ENCODE assay signal across 8 cellular contexts in genomic region chr15:32614712-32615050, GRCh38. TPM values are rescaled to one million over a fixed set of nuclear protein-coding genes. Genes with fewer than 3 reads are reported as not detected.
DNase-seq lines count a peak whose midpoint lies in the region; ATAC-seq, FAIRE-seq and TF ChIP-seq lines count a peak whose summit lies in the region.
"Not testable (repeated sequence)": the region's sequence is repeated elsewhere in the genome, so short reads cannot be mapped to it uniquely, and the experiment has no call there.

No MANE protein-coding gene starts in this region.

- POLR2A ChIA-PET in activated CD8-positive, alpha-beta T cell treated with anti-CD3 and anti-CD28 coated beads for 36 hours (lab: Charles Lee) = interaction anchor here (0.6 kb wide), 1 partner anchor 1989 kb away, joined by 3 read pairs; the partner anchor contains the start of gene ARHGAP11B

- peaks cover 19% of the 10 kb centered on the region for H3K36me3 Mint-ChIP-seq in activated CD8-positive, alpha-beta T cell treated with anti-CD3 and anti-CD28 coated beads for 36 hours (ENCODE audit: low read depth)
- H3K36me3 Mint-ChIP-seq in progenitor cell of endocrine pancreas (ENCODE audit: insufficient read depth) = not testable (repeated sequence)

- H3K9me3 ChIP-seq in HUES6 (ENCODE audit: control insufficient read depth, insufficient read depth, low read depth, low read length); effector memory CD4-positive, alpha-beta T cell (ENCODE audit: control insufficient read depth, low read length); kidney (ENCODE audit: control insufficient read depth in 1 of 2, low read length in 2 of 2): not testable (repeated sequence)

- H3K27me3 Mint-ChIP-seq in activated CD8-positive, alpha-beta T cell treated with anti-CD3 and anti-CD28 coated beads for 36 hours; progenitor cell of endocrine pancreas: not testable (repeated sequence)

- not testable (repeated sequence) for H3K4me1 ChIP-seq in ACC112 (ENCODE audit: control insufficient read depth, insufficient read depth, low read length, unreplicated experiment); HUES6 (ENCODE audit: control insufficient read depth, insufficient read depth, low read length); effector memory CD4-positive, alpha-beta T cell (ENCODE audit: control insufficient read depth, insufficient read depth, low read length, poor library complexity, severe bottlenecking); kidney (ENCODE audit: control insufficient read depth in 1 of 2, insufficient read depth in 1 of 2, low read depth in 1 of 2, low read length in 2 of 2)

- peak overlapping the region; percentile 81 for H2AFZ ChIP-seq in ACC112 (ENCODE audit: low read length, unreplicated experiment)

- H3K27me3 ChIP-seq in ACC112 (ENCODE audit: insufficient read depth, low read length); HUES6 (ENCODE audit: control insufficient read depth, insufficient read depth, low read length); effector memory CD4-positive, alpha-beta T cell (replicated peaks; ENCODE audit: control insufficient read depth, insufficient read depth, low read length, poor library complexity, severe bottlenecking): not testable (repeated sequence)

- H3K27ac ChIP-seq in ACC112 (ENCODE audit: low read depth, low read length) = peak overlapping the region; percentile 76
- peak overlapping the region; percentile 70; the same call in 1 of the 2 replicates for H3K27ac ChIP-seq in HUES6 (ENCODE audit: low read depth, low read length)
- H3K27ac ChIP-seq in effector memory CD4-positive, alpha-beta T cell (ENCODE audit: insufficient read depth, low read length, poor library complexity, severe bottlenecking) = peak overlapping the region; percentile 73
- peak overlapping the region; percentile 56 to 71 for H3K27ac ChIP-seq in kidney (ENCODE audit: low read depth in 2 of 2, low read length in 2 of 2)

- not testable (repeated sequence) for H3K4me1 Mint-ChIP-seq in activated CD8-positive, alpha-beta T cell treated with anti-CD3 and anti-CD28 coated beads for 36 hours (ENCODE audit: low read depth)
- peaks cover 12% of the 10 kb centered on the region for H3K4me1 Mint-ChIP-seq in progenitor cell of endocrine pancreas (ENCODE audit: low read depth)

- H3K36me3 ChIP-seq in ACC112 (ENCODE audit: insufficient read depth, low read length); HUES6 (ENCODE audit: control insufficient read depth, insufficient read depth, low read length); effector memory CD4-positive, alpha-beta T cell (ENCODE audit: control insufficient read depth, insufficient read depth, low read length); kidney (ENCODE audit: control insufficient read depth in 1 of 2, insufficient read depth in 2 of 2, low read length in 2 of 2): not testable (repeated sequence)

- not testable (repeated sequence) for DNase-seq in activated CD8-positive, alpha-beta T cell treated with anti-CD3 and anti-CD28 coated beads for 36 hours; effector memory CD4-positive, alpha-beta T cell; kidney; progenitor cell of endocrine pancreas (ENCODE audit: low spot score, unreplicated experiment)

- intact Hi-C loops in activated CD8-positive, alpha-beta T cell treated with anti-CD3 and anti-CD28 coated beads for 36 hours (cut with micrococcal nuclease); kidney (cut with DNase I): not testable (repeated sequence)

- peak; percentile 22 for ATAC-seq in GM19035 (IDR thresholded peaks at IDR 0.05; ENCODE audit: unreplicated experiment)
- ATAC-seq in HG02678 (IDR thresholded peaks at IDR 0.05; ENCODE audit: unreplicated experiment) = peak; percentile 16
- peak; percentile 24 for ATAC-seq in activated CD8-positive, alpha-beta T cell treated with anti-CD3 and anti-CD28 coated beads for 36 hours

- FAIRE-seq in kidney (lab: Jason Lieb, UNC) = not testable (repeated sequence)

- not testable (repeated sequence) for H3K9me3 Mint-ChIP-seq in activated CD8-positive, alpha-beta T cell treated with anti-CD3 and anti-CD28 coated beads for 36 hours; progenitor cell of endocrine pancreas (ENCODE audit: low read depth)

- CTCF ChIA-PET in activated CD8-positive, alpha-beta T cell treated with anti-CD3 and anti-CD28 coated beads for 36 hours (lab: Charles Lee) = interaction anchor here (0.6 kb wide), 1 partner anchor 1989 kb away, joined by 3 read pairs; the partner anchor contains the start of gene ARHGAP11B

- H3K4me3 ChIP-seq in ACC112 (ENCODE audit: low read depth, low read length) (peak overlapping the region; percentile 81), HUES6 (ENCODE audit: low read depth, low read length) (peak overlapping the region; percentile 97), kidney (ENCODE audit: low read length in 2 of 2) (peak overlapping the region; percentile 75 to 84)
- peak overlapping the region; percentile 64 for H3K4me3 ChIP-seq in effector memory CD4-positive, alpha-beta T cell (ENCODE audit: insufficient read depth, low read depth, low read length, poor library complexity, severe bottlenecking)

- H3K9ac ChIP-seq in HUES6 (ENCODE audit: low read length) (peak overlapping the region; percentile 73), kidney (ENCODE audit: low read length in 2 of 2) (peak overlapping the region in 1 of 2 donors; percentile 40)

- H3K4me3 Mint-ChIP-seq in activated CD8-positive, alpha-beta T cell treated with anti-CD3 and anti-CD28 coated beads for 36 hours = peak overlapping the region; percentile 95
- peak overlapping the region; percentile 98 for H3K4me3 Mint-ChIP-seq in progenitor cell of endocrine pancreas (ENCODE audit: low read depth)

- H3K79me2 ChIP-seq in ACC112 (ENCODE audit: control insufficient read depth, insufficient read depth, low read length, unreplicated experiment) = peaks cover 39% of the 10 kb centered on the region

- not testable (repeated sequence) for TF ChIP-seq CTCF in activated CD8-positive, alpha-beta T cell treated with anti-CD3 and anti-CD28 coated beads for 36 hours (IDR thresholded peaks at IDR 0.05); kidney (IDR thresholded peaks at IDR 0.05; ENCODE audit: borderline replicate concordance, extremely low read depth, insufficient read depth); progenitor cell of endocrine pancreas (IDR thresholded peaks at IDR 0.05; ENCODE audit: unreplicated experiment)

- H3K27ac Mint-ChIP-seq in activated CD8-positive, alpha-beta T cell treated with anti-CD3 and anti-CD28 coated beads for 36 hours = peak overlapping the region; percentile 98
- H3K27ac Mint-ChIP-seq in progenitor cell of endocrine pancreas = peak overlapping the region; percentile 95

RNA-seq across cellular contexts. Expression of gene ARHGAP11A, which starts 0.6 kb away (rescaled TPM):
- total RNA-seq in activated CD8-positive, alpha-beta T cell treated with anti-CD3 and anti-CD28 coated beads for 36 hours = 10 to 100 TPM; 92.3 to 96.7 TPM
- 4.6 TPM for total RNA-seq in kidney
- polyA plus RNA-seq in kidney (ENCODE audit: insufficient read depth, low read depth, low replicate concordance) = 0.73 TPM
- total RNA-seq in progenitor cell of endocrine pancreas = 28.0 and 30.1 TPM in 2 replicates

RNA-seq across cellular contexts. Expression of gene GOLGA8N, which starts 21.4 kb away (rescaled TPM):
- total RNA-seq in activated CD8-positive, alpha-beta T cell treated with anti-CD3 and anti-CD28 coated beads for 36 hours = 1 to 10 TPM; 4.9 to 7.4 TPM
- total RNA-seq in kidney (14.7 TPM), progenitor cell of endocrine pancreas (0.69 and 1.1 TPM in 2 replicates)
- polyA plus RNA-seq in kidney (ENCODE audit: insufficient read depth, low read depth, low replicate concordance) = 6.3 TPM

RNA-seq across cellular contexts. Expression of gene SCG5, which starts 26.8 kb away (rescaled TPM):
- total RNA-seq in activated CD8-positive, alpha-beta T cell treated with anti-CD3 and anti-CD28 coated beads for 36 hours = 1 to 10 TPM; 1.2 to 1.6 TPM
- 1.3 TPM for total RNA-seq in kidney
- polyA plus RNA-seq in kidney (ENCODE audit: insufficient read depth, low read depth, low replicate concordance) = 1.6 TPM
- total RNA-seq in progenitor cell of endocrine pancreas = 18.2 and 19.4 TPM in 2 replicates
